In the genomic region with DNA sequence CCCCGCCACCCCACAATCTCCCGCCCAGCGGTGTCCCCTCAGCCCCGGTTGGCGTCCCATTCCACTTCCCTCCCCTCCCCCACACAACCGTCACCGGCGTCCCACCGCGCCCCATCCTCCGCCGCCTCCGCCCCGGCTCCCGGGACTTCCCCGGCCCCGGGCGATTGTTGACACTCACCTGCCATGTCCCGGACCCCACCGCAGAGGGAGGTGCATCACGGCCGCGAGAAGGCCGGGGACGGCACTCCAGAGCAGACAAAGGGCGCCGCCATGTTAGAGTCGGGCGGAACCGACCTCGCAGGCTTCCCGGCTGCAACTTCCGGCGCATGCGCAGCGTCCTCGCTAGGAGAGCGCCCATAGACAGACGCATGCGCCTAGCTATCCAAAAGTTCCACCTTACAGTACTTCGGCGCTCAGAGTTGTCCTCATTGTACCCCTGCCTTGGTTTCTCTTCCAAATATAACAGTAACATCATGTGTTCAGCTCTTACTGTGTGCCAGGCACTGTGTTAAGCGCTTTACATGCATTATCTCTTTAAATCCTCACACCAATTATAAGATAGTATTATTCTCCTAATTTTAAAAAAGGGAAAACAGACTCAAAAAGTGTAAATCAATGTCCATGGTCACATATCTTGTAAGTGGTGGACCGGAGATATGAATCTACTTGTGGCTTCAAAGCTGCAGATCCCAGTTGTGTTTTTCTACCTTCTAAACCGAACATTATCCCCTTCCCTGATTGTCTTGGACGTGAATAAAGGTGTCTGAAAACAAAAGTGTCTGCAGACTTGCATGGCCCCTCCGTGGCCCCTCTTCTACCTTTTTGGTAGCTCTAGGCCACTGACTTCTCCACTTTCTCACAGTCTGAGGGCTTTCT, we compare ENCODE assay signal across 8 cellular contexts. TPM values are rescaled to one million over a fixed set of nuclear protein-coding genes. Genes with fewer than 3 reads are reported as not detected.
DNase-seq lines count a peak whose midpoint lies in the region; ATAC-seq and TF ChIP-seq lines count a peak whose summit lies in the region.

Gene ZBTB17 (minus strand): TSS at position 297 of the 876 bp plus-strand sequence. CDS start 27,606 bp downstream, outside the sequence.

- H3K27me3 Mint-ChIP-seq in activated B cell treated with CpG ODN at 0.5 μM for 24 hours: no peaks in the 10 kb centered on the region
- peaks cover 3 to 9% (median 6%) of the 10 kb centered on the region in 3 donors for H3K27me3 Mint-ChIP-seq in immature natural killer cell (ENCODE audit: low read depth in 3 of 3)

- peak within 1 kb of the TSS; percentile 76 for H3K4me3 ChIP-seq in AG04449 (ENCODE audit: low read depth, low read length)
- H3K4me3 ChIP-seq in cardiac fibroblast (replicated peaks in 1 of 2; ENCODE audit: low read depth in 2 of 2, low read length in 2 of 2): peak within 1 kb of the TSS; percentile 83 to 86

- CTCF ChIA-PET in AG04449 (lab: Yijun Ruan, JAX): interaction anchor here (0.8 to 3.7 kb wide), 20 partner anchors 8 to 213 kb away, joined by 3 to 27 read pairs (median 3); no protein-coding TSS in a partner anchor
- CTCF ChIA-PET in activated B cell treated with CpG ODN at 0.5 μM for 24 hours (lab: Charles Lee): interaction anchor here (0.6 to 3.2 kb wide), 7 partner anchors 12 to 184 kb away, joined by 3 to 22 read pairs (median 7); no protein-coding TSS in a partner anchor

- H3K9me3 Mint-ChIP-seq in activated B cell treated with CpG ODN at 0.5 μM for 24 hours: no peaks in the 10 kb centered on the region
- peaks cover 0 to 4% (median 0%) of the 10 kb centered on the region in 6 donors for H3K9me3 Mint-ChIP-seq in immature natural killer cell

- peak within 1 kb of the TSS; percentile 93 for H3K4me3 Mint-ChIP-seq in activated B cell treated with CpG ODN at 0.5 μM for 24 hours
- H3K4me3 Mint-ChIP-seq in immature natural killer cell: peak within 1 kb of the TSS; percentile 81 to 92 (median 87)

- DNase-seq in AG04449 (ENCODE audit: low read depth, low spot score): no peak
- peak; percentile 96 for DNase-seq in NCI-H345 (lab: John Stamatoyannopoulos, UW)
- peak; percentile 95 for DNase-seq in activated B cell treated with CpG ODN at 0.5 μM for 24 hours
- DNase-seq in cardiac fibroblast (ENCODE audit: low read depth in 2 of 2): peak; percentile 93 to 95
- peak; percentile 92 to 95 (median 94) for DNase-seq in immature natural killer cell
- peak; percentile 83 for DNase-seq in smooth muscle cell of the brain vasculature (ENCODE audit: low read depth, low spot score)

- ATAC-seq in HG03196 (IDR thresholded peaks at IDR 0.05; ENCODE audit: unreplicated experiment): peak; percentile 65
- peak; percentile 76 for ATAC-seq in activated B cell treated with CpG ODN at 0.5 μM for 24 hours (ENCODE audit: low read depth)

- H3K36me3 Mint-ChIP-seq in activated B cell treated with CpG ODN at 0.5 μM for 24 hours (ENCODE audit: low read depth): peaks cover 24% of the 10 kb centered on the region
- H3K36me3 Mint-ChIP-seq in immature natural killer cell: peaks cover 3 to 16% (median 4%) of the 10 kb centered on the region in 3 donors

- in situ Hi-C loops in GM18951 (cut with MboI; ENCODE audit: low sequenced_read_pairs, unreplicated experiment): no loop called here

- H3K27ac Mint-ChIP-seq in activated B cell treated with CpG ODN at 0.5 μM for 24 hours: peak within 1 kb of the TSS; percentile 96
- peak within 1 kb of the TSS; percentile 86 to 94 (median 92) for H3K27ac Mint-ChIP-seq in immature natural killer cell

- TF ChIP-seq CTCF in AG04449 (IDR thresholded peaks at IDR 0.05; ENCODE audit: insufficient read depth, low read length, missing control alignments): no peak
- TF ChIP-seq CTCF in activated B cell treated with CpG ODN at 0.5 μM for 24 hours (IDR thresholded peaks at IDR 0.05): no peak
- no peak for TF ChIP-seq CTCF in cardiac fibroblast (IDR thresholded peaks at IDR 0.05; ENCODE audit: low read depth, low read length)

- intact Hi-C loops in activated B cell treated with CpG ODN at 0.5 μM for 24 hours (cut with micrococcal nuclease): loop anchor here (1.0 to 5.0 kb wide), 5 partner anchors 10 to 129 kb away; partner anchors contain the start of gene SPEN

- POLR2A ChIA-PET in AG04449 (lab: Yijun Ruan, JAX): interaction anchor here (0.7 to 1.3 kb wide), 5 partner anchors 9 to 179 kb away, joined by 3 to 5 read pairs (median 3); no protein-coding TSS in a partner anchor
- POLR2A ChIA-PET in activated B cell treated with CpG ODN at 0.5 μM for 24 hours (lab: Charles Lee): interaction anchor here (0.5 to 4.7 kb wide), 24 partner anchors 10 to 451 kb away, joined by 3 to 282 read pairs (median 5); partner anchors contain the start of genes SPEN, SRARP and SZRD1

- peak; percentile 76 for TF ChIP-seq POLR2A in GM18951 (IDR thresholded peaks at IDR 0.05; ENCODE audit: extremely low read depth, insufficient read depth, insufficient read length)

- peaks cover 43% of the 10 kb centered on the region for H3K4me1 Mint-ChIP-seq in activated B cell treated with CpG ODN at 0.5 μM for 24 hours
- H3K4me1 Mint-ChIP-seq in immature natural killer cell: peaks cover 26 to 30% of the 10 kb centered on the region in 2 donors

RNA-seq across cellular contexts. Expression of gene ZBTB17, which starts in this region (rescaled TPM):
- 109 and 121 TPM in 2 replicates for total RNA-seq in activated B cell treated with CpG ODN at 0.5 μM for 24 hours
- 10 to 100 TPM in 1 of 3 donors, 1 to 10 TPM in 2; 6.1 to 21.4 (median 7.0) TPM for polyA plus RNA-seq in immature natural killer cell
